In genomic region chr7:78985509-78985908, GRCh38 we compare ENCODE assay signal across 1 cellular context.
TF ChIP-seq lines count a peak whose summit lies in the region.

No MANE protein-coding gene starts in this region.

TF ChIP-seq in IMR-90, 13 proteins besides CTCF, POLR2A, EP300 and RAD21 (continued from another document):
- TF ChIP-seq ELK1 (IDR thresholded peaks at IDR 0.05; ENCODE audit: borderline replicate concordance, low read depth, low read length) (no peak), MAFK (IDR thresholded peaks at IDR 0.05; ENCODE audit: low read depth, low read length) (no peak), MXI1 (IDR thresholded peaks at IDR 0.05; ENCODE audit: borderline replicate concordance, low read depth, low read length) (no peak), NFE2L2 (IDR thresholded peaks at IDR 0.05; ENCODE audit: low read depth, low read length) (no peak)
